Comparison of ENCODE assay signal across 10 cellular contexts in the genomic region with DNA sequence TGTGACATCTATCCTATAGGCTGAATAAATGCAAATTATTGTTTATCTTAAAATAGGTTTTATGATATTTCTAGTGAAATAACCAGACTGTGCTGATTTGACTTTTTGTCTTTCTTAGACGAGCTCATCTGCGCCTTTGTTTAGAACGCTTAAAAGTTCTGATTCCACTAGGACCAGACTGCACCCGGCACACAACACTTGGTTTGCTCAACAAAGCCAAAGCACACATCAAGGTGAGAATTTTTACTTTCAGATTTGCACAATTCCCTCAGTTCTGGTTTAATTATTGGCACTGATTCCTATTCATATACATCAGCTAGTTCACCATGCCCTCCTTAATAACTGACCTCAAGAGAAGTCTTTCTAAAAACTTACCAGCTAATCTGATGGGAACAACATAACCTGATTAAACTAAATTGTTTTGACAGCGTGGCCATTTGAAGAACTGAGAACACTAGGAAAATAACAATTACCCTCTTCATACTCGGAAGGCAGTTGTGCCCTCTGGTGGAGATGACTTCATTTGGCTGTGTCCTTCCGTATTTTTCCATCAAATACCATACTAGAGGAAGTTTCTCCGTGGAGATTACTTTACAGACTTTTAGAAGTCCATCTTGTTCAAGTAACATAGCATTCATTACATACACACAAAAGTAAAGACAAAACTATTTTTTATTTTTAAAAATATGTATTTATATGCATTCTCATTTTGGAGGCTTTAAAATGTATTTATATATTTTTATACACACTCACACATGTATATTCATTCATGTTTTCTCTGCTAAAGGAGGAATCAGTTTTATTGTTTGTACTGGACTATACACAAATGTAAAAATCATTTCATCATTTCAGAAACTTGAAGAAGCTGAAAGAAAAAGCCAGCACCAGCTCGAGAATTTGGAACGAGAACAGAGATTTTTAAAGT. TPM values are rescaled to one million over a fixed set of nuclear protein-coding genes. Genes with fewer than 3 reads are reported as not detected.
DNase-seq lines count a peak whose midpoint lies in the region; ATAC-seq and TF ChIP-seq lines count a peak whose summit lies in the region.
"Had no signal": no experiment of that assay in that cellular context is flagged by ENCODE, and none has a peak within 500 bp of the region (broad histone marks: within the 10 kb centered on the region; RNA-seq: fewer than 3 reads in every experiment).

No MANE protein-coding gene starts in this region.

- no peak overlapping the region for H3K27ac Mint-ChIP-seq in CD4-positive, alpha-beta T cell
- H3K27ac Mint-ChIP-seq in activated CD4-positive, alpha-beta T cell treated with anti-CD3 and anti-CD28 coated beads for 36 hours: no peak overlapping the region
- no peak overlapping the region for H3K27ac Mint-ChIP-seq in endothelial cell (ENCODE audit: unreplicated experiment)
- H3K27ac Mint-ChIP-seq in mesothelial cell of epicardium: no peak overlapping the region
- H3K27ac Mint-ChIP-seq: stimulated activated naive CD8-positive, alpha-beta T cell treated with anti-CD3 and anti-CD28 coated beads, Interleukin-15, Interleukin-2, amounts not matched to agents 100 ng/mL and 50 ng/mL, for 24 hours had no signal

- H3K4me1 Mint-ChIP-seq in CD4-positive, alpha-beta T cell (ENCODE audit: low read depth): peaks cover 46% of the 10 kb centered on the region
- peaks cover 25% of the 10 kb centered on the region for H3K4me1 Mint-ChIP-seq in activated CD4-positive, alpha-beta T cell treated with anti-CD3 and anti-CD28 coated beads for 36 hours
- H3K4me1 Mint-ChIP-seq in endothelial cell (ENCODE audit: unreplicated experiment): no peaks in the 10 kb centered on the region
- H3K4me1 Mint-ChIP-seq in mesothelial cell of epicardium: peaks cover 10% of the 10 kb centered on the region

- peak; percentile 78 for ATAC-seq in CD4-positive, alpha-beta T cell (ENCODE audit: poor library complexity)
- ATAC-seq in GM21529 (IDR thresholded peaks at IDR 0.05; ENCODE audit: unreplicated experiment): peak; percentile 51
- peak; percentile 51 for ATAC-seq in activated CD4-positive, alpha-beta T cell treated with anti-CD3 and anti-CD28 coated beads for 36 hours
- ATAC-seq in GM19035 (IDR thresholded peaks at IDR 0.05; ENCODE audit: unreplicated experiment): no peak

- no peak for TF ChIP-seq POLR2A in tibial nerve (IDR thresholded peaks at IDR 0.05)

- peak in 9 of 10 experiments; percentile 9 to 42 (median 24) for DNase-seq in CD4-positive, alpha-beta T cell
- DNase-seq in NCI-H2196 treated with DMSO at 0.1 percent for 48 hours (lab: John Stamatoyannopoulos, UW; ENCODE audit: unreplicated experiment) (peak; percentile 15), endothelial cell (ENCODE audit: low spot score) (peak; percentile 47), mesothelial cell of epicardium (ENCODE audit: low spot score in 2 of 2, unreplicated experiment in 2 of 2) (no peak), tibial nerve (ENCODE audit: low spot score in 2 of 2) (peak; percentile 36 to 80)
- DNase-seq in activated CD4-positive, alpha-beta T cell treated with anti-CD3 and anti-CD28 coated beads for 36 hours: peak; percentile 60

- H3K4me1 ChIP-seq in tibial nerve: peaks cover 0 to 57% (median 7%) of the 10 kb centered on the region in 4 donors

- no peak overlapping the region for H3K4me3 ChIP-seq in tibial nerve
- H3K4me3 ChIP-seq: SK-N-MC had no signal

- peaks cover 0 to 11% (median 0%) of the 10 kb centered on the region in 3 donors for H3K36me3 ChIP-seq in tibial nerve

- no peaks in the 10 kb centered on the region for H3K9me3 Mint-ChIP-seq in CD4-positive, alpha-beta T cell
- no peaks in the 10 kb centered on the region for H3K9me3 Mint-ChIP-seq in activated CD4-positive, alpha-beta T cell treated with anti-CD3 and anti-CD28 coated beads for 36 hours (ENCODE audit: low read depth)
- H3K9me3 Mint-ChIP-seq in endothelial cell (ENCODE audit: unreplicated experiment) (no peaks in the 10 kb centered on the region), mesothelial cell of epicardium (no peaks in the 10 kb centered on the region)
- H3K9me3 Mint-ChIP-seq: stimulated activated naive CD8-positive, alpha-beta T cell treated with anti-CD3 and anti-CD28 coated beads, Interleukin-15, Interleukin-2, amounts not matched to agents 100 ng/mL and 50 ng/mL, for 24 hours had no signal

- peaks cover 41% of the 10 kb centered on the region for H3K36me3 Mint-ChIP-seq in CD4-positive, alpha-beta T cell (ENCODE audit: low read depth)
- peaks cover 10% of the 10 kb centered on the region for H3K36me3 Mint-ChIP-seq in activated CD4-positive, alpha-beta T cell treated with anti-CD3 and anti-CD28 coated beads for 36 hours (ENCODE audit: low read depth)
- no peaks in the 10 kb centered on the region for H3K36me3 Mint-ChIP-seq in endothelial cell (ENCODE audit: low read depth, unreplicated experiment)
- peaks cover 5% of the 10 kb centered on the region for H3K36me3 Mint-ChIP-seq in mesothelial cell of epicardium

- intact Hi-C loops in CD4-positive, alpha-beta T cell (cut with DNase I, micrococcal nuclease): loop anchor here (1.0 to 5.0 kb wide), 7 partner anchors 47 to 397 kb away; partner anchors contain the start of gene MXI1 (in 1 of the 2)
- intact Hi-C loops in activated CD4-positive, alpha-beta T cell treated with anti-CD3 and anti-CD28 coated beads for 36 hours (cut with DNase I, micrococcal nuclease): loop anchor here (1.0 to 5.0 kb wide), 5 partner anchors 53 to 302 kb away; no protein-coding TSS in a partner anchor

- no peaks in the 10 kb centered on the region for H3K27me3 Mint-ChIP-seq in CD4-positive, alpha-beta T cell
- no peaks in the 10 kb centered on the region for H3K27me3 Mint-ChIP-seq in activated CD4-positive, alpha-beta T cell treated with anti-CD3 and anti-CD28 coated beads for 36 hours
- H3K27me3 Mint-ChIP-seq in endothelial cell (ENCODE audit: unreplicated experiment) (no peaks in the 10 kb centered on the region), mesothelial cell of epicardium (ENCODE audit: low read depth) (no peaks in the 10 kb centered on the region)
- H3K27me3 Mint-ChIP-seq: stimulated activated naive CD8-positive, alpha-beta T cell treated with anti-CD3 and anti-CD28 coated beads, Interleukin-15, Interleukin-2, amounts not matched to agents 100 ng/mL and 50 ng/mL, for 24 hours had no signal

- TF ChIP-seq EP300 in tibial nerve (IDR thresholded peaks at IDR 0.05): peak; percentile 48 to 53

- no peaks in the 10 kb centered on the region for H3K9me3 ChIP-seq in CD4-positive, alpha-beta T cell (ENCODE audit: control insufficient read depth, low read length)
- no peaks in the 10 kb centered on the region for H3K9me3 ChIP-seq in tibial nerve

- peak; percentile 70 for TF ChIP-seq CTCF in CD4-positive, alpha-beta T cell (IDR thresholded peaks at IDR 0.05)
- peak; percentile 45 for TF ChIP-seq CTCF in endothelial cell (IDR thresholded peaks at IDR 0.05; ENCODE audit: unreplicated experiment)
- peak; percentile 52 for TF ChIP-seq CTCF in mesothelial cell of epicardium (IDR thresholded peaks at IDR 0.05; ENCODE audit: unreplicated experiment)
- TF ChIP-seq CTCF in tibial nerve (IDR thresholded peaks at IDR 0.05): peak; percentile 54 to 88 (median 69)

- no peak overlapping the region for H3K4me3 Mint-ChIP-seq in CD4-positive, alpha-beta T cell
- no peak overlapping the region for H3K4me3 Mint-ChIP-seq in activated CD4-positive, alpha-beta T cell treated with anti-CD3 and anti-CD28 coated beads for 36 hours
- H3K4me3 Mint-ChIP-seq in endothelial cell (ENCODE audit: unreplicated experiment): no peak overlapping the region
- H3K4me3 Mint-ChIP-seq in mesothelial cell of epicardium: no peak overlapping the region
- H3K4me3 Mint-ChIP-seq: stimulated activated naive CD8-positive, alpha-beta T cell treated with anti-CD3 and anti-CD28 coated beads, Interleukin-15, Interleukin-2, amounts not matched to agents 100 ng/mL and 50 ng/mL, for 24 hours had no signal

- 45% methylated on average over 10 of the region's 10 CpGs for WGBS in tibial nerve, 2 donors

- CTCF ChIA-PET in CD4-positive, alpha-beta T cell (lab: Charles Lee): interaction anchor here (0.6 to 3.6 kb wide), 10 partner anchors 13 to 146 kb away, joined by 3 to 39 read pairs (median 4); partner anchors contain the start of gene MXI1
- CTCF ChIA-PET in activated CD4-positive, alpha-beta T cell treated with anti-CD3 and anti-CD28 coated beads for 36 hours (lab: Charles Lee): interaction anchor here (0.5 to 4.2 kb wide), 39 partner anchors 10 to 1950 kb away, joined by 3 to 52 read pairs (median 4); partner anchors contain the start of genes MXI1 and SMNDC1

- H3K27me3 ChIP-seq in CD4-positive, alpha-beta T cell (ENCODE audit: control insufficient read depth, insufficient read depth, low read length): no peaks in the 10 kb centered on the region
- no peaks in the 10 kb centered on the region for H3K27me3 ChIP-seq in tibial nerve

- POLR2A ChIA-PET in CD4-positive, alpha-beta T cell (lab: Charles Lee): interaction anchor here (0.9 to 3.6 kb wide), 4 partner anchors 18 to 141 kb away, joined by 3 to 28 read pairs (median 4); no protein-coding TSS in a partner anchor
- POLR2A ChIA-PET in activated CD4-positive, alpha-beta T cell treated with anti-CD3 and anti-CD28 coated beads for 36 hours (lab: Charles Lee): interaction anchor here (0.7 kb wide), 1 partner anchor 146 kb away, joined by 3 read pairs; no protein-coding TSS in a partner anchor

- no peak overlapping the region for H3K27ac ChIP-seq in CD4-positive, alpha-beta T cell (ENCODE audit: low read depth, low read length)
- H3K27ac ChIP-seq in tibial nerve: peak overlapping the region in 2 of 4 donors; percentile 10 to 54
- H3K27ac ChIP-seq: SK-N-MC had no signal

RNA-seq across cellular contexts. Expression of gene SMNDC1, which starts 25.4 kb away (rescaled TPM):
- 10 to 100 TPM; 40.2 to 48.1 TPM for total RNA-seq in CD4-positive, alpha-beta T cell
- total RNA-seq in activated CD4-positive, alpha-beta T cell treated with anti-CD3 and anti-CD28 coated beads for 36 hours: 10 to 100 TPM; 44.2 to 56.7 TPM
- total RNA-seq in endothelial cell (ENCODE audit: unreplicated experiment): 35.4 TPM
- 38.5 to 41.4 TPM (median 39.6 TPM) in 3 replicates for total RNA-seq in mesothelial cell of epicardium
- 10 to 100 TPM; 11.4 to 21.0 (median 15.3) TPM for total RNA-seq in tibial nerve

Comparison
In these comparisons a context has a peak if more than half of its experiments do, and no peak if none do; other contexts are left out.
1. DNase-seq: peak in CD4-positive, alpha-beta T cell (9 of 10), NCI-H2196 treated with DMSO at 0.1 percent for 48 hours (single experiment), activated CD4-positive, alpha-beta T cell treated with anti-CD3 and anti-CD28 coated beads for 36 hours (single experiment), endothelial cell (single experiment) and tibial nerve (2 of 2); none in mesothelial cell of epicardium (0 of 2).
2. Peak in every context shown above with its lines, with median percentiles within 50 percentile points of each other: CTCF ChIP-seq.